Comparison of ENCODE assay signal across 13 cellular contexts in genomic region chr2:178882666-178883440, GRCh38.
DNase-seq lines count a peak whose midpoint lies in the region; ATAC-seq and TF ChIP-seq lines count a peak whose summit lies in the region.
"Had no signal": no experiment of that assay in that cellular context is flagged by ENCODE, and none has a peak within 500 bp of the region (broad histone marks: within the 10 kb centered on the region; RNA-seq: fewer than 3 reads in every experiment).

No MANE protein-coding gene starts in this region.

- ATAC-seq in activated CD8-positive, alpha-beta memory T cell treated with anti-CD3 and anti-CD28 coated beads, Interleukin-2, amount 10 ng/mL, durations not matched to agents 7 days and 5 days, result no peak
- ATAC-seq in WTC11, result no peak

- H3K4me3 Mint-ChIP-seq in activated CD8-positive, alpha-beta memory T cell treated with anti-CD3 and anti-CD28 coated beads, Interleukin-2, amount 10 ng/mL, durations not matched to agents 7 days and 5 days, result no peak overlapping the region
- H3K4me3 Mint-ChIP-seq in WTC11, result no peak overlapping the region
- H3K4me3 Mint-ChIP-seq: mesothelial cell of epicardium; T-helper 2 cell treated with Interferon-gamma antibody and Interleukin-4, amounts not matched to agents 5 μg/mL and 100 μg/mL, for 36 hours had no signal

- CTCF ChIA-PET in activated CD8-positive, alpha-beta memory T cell treated with anti-CD3 and anti-CD28 coated beads, Interleukin-2, amount 10 ng/mL, durations not matched to agents 7 days and 5 days (lab: Charles Lee), result interaction anchor here (1.3 kb wide), 1 partner anchor 8 kb away, joined by 3 read pairs; no protein-coding TSS in a partner anchor
- CTCF ChIA-PET in WTC11 (lab: Charles Lee), result interaction anchor here (1.4 kb wide), 1 partner anchor 137 kb away, joined by 3 read pairs; no protein-coding TSS in a partner anchor

- peaks cover 4% of the 10 kb centered on the region for H3K27me3 Mint-ChIP-seq in activated CD8-positive, alpha-beta memory T cell treated with anti-CD3 and anti-CD28 coated beads, Interleukin-2, amount 10 ng/mL, durations not matched to agents 7 days and 5 days
- H3K27me3 Mint-ChIP-seq in WTC11 (ENCODE audit: low read depth), result no peaks in the 10 kb centered on the region

- TF ChIP-seq CTCF in cardiac fibroblast (IDR thresholded peaks at IDR 0.05; ENCODE audit: low read depth, low read length), result no peak
- no peak for TF ChIP-seq CTCF in WTC11 (IDR thresholded peaks at IDR 0.05)

- H3K36me3 Mint-ChIP-seq in activated CD8-positive, alpha-beta memory T cell treated with anti-CD3 and anti-CD28 coated beads, Interleukin-2, amount 10 ng/mL, durations not matched to agents 7 days and 5 days, result no peaks in the 10 kb centered on the region
- no peaks in the 10 kb centered on the region for H3K36me3 Mint-ChIP-seq in WTC11
- H3K36me3 Mint-ChIP-seq: mesothelial cell of epicardium had no signal

- POLR2A ChIA-PET in WTC11 (lab: Charles Lee), result no interaction called here

- no peak overlapping the region for H3K4me3 ChIP-seq in cardiac fibroblast (replicated peaks in 1 of 2; ENCODE audit: low read depth in 2 of 2, low read length in 2 of 2)
- H3K4me3 ChIP-seq: cardiac muscle cell, tibial nerve had no signal

- peak; percentile 48 for DNase-seq in AG08395 (ENCODE audit: low spot score)
- peak; percentile 92 for DNase-seq in NCI-H446 treated with DMSO at 0.1 percent for 48 hours (lab: John Stamatoyannopoulos, UW)
- DNase-seq in cardiac fibroblast (ENCODE audit: low read depth in 2 of 2), result peak; percentile 69 to 79
- peak; percentile 36 for DNase-seq in iris pigment epithelial cell (ENCODE audit: low read depth)
- no peak for DNase-seq in H4 (ENCODE audit: low spot score)
- no peak for DNase-seq in activated CD8-positive, alpha-beta memory T cell treated with anti-CD3 and anti-CD28 coated beads, Interleukin-2, amount 10 ng/mL, durations not matched to agents 7 days and 5 days
- DNase-seq in WTC11 (ENCODE audit: low spot score), result no peak
- DNase-seq in NCI-H526 treated with DMSO at 0.1 percent for 48 hours (lab: John Stamatoyannopoulos, UW), result no peak
- DNase-seq: activated CD4-positive, alpha-beta T cell treated with anti-CD3 and anti-CD28 coated beads, Interleukin-2, amount 50 U/mL, for 1 hour had no signal

- no peaks in the 10 kb centered on the region for H3K9me3 Mint-ChIP-seq in activated CD8-positive, alpha-beta memory T cell treated with anti-CD3 and anti-CD28 coated beads, Interleukin-2, amount 10 ng/mL, durations not matched to agents 7 days and 5 days (ENCODE audit: low read depth)
- H3K9me3 Mint-ChIP-seq in WTC11, result no peaks in the 10 kb centered on the region
- H3K9me3 Mint-ChIP-seq: mesothelial cell of epicardium; T-helper 2 cell treated with Interferon-gamma antibody and Interleukin-4, amounts not matched to agents 5 μg/mL and 100 μg/mL, for 36 hours had no signal

- H3K27ac Mint-ChIP-seq in activated CD8-positive, alpha-beta memory T cell treated with anti-CD3 and anti-CD28 coated beads, Interleukin-2, amount 10 ng/mL, durations not matched to agents 7 days and 5 days, result no peak overlapping the region
- H3K27ac Mint-ChIP-seq in WTC11, result no peak overlapping the region
- H3K27ac Mint-ChIP-seq: mesothelial cell of epicardium; T-helper 2 cell treated with Interferon-gamma antibody and Interleukin-4, amounts not matched to agents 5 μg/mL and 100 μg/mL, for 36 hours had no signal

- H3K4me1 Mint-ChIP-seq in activated CD8-positive, alpha-beta memory T cell treated with anti-CD3 and anti-CD28 coated beads, Interleukin-2, amount 10 ng/mL, durations not matched to agents 7 days and 5 days, result no peaks in the 10 kb centered on the region
- peaks cover 4% of the 10 kb centered on the region; the same call in 1 of the 2 replicates for H3K4me1 Mint-ChIP-seq in WTC11
- H3K4me1 Mint-ChIP-seq: mesothelial cell of epicardium had no signal

TF ChIP-seq in WTC11, 78 proteins besides CTCF, POLR2A, EP300 and RAD21 (continues in another document):
- TF ChIP-seq IRF1 (CRISPR knock-in tag; IDR thresholded peaks at IDR 0.05) (no peak), MYBL2 (CRISPR knock-in tag; IDR thresholded peaks at IDR 0.05) (no peak), PREB (CRISPR knock-in tag; IDR thresholded peaks at IDR 0.05; ENCODE audit: borderline replicate concordance) (no peak), FOXP4 (CRISPR knock-in tag; IDR thresholded peaks at IDR 0.05) (no peak), HMGXB4 (CRISPR knock-in tag; IDR thresholded peaks at IDR 0.05) (no peak), GRHL2 (CRISPR knock-in tag; IDR thresholded peaks at IDR 0.05; ENCODE audit: insufficient replicate concordance, severe bottlenecking) (no peak), MAX (CRISPR knock-in tag; IDR thresholded peaks at IDR 0.05) (no peak), EMX1 (CRISPR knock-in tag; IDR thresholded peaks at IDR 0.05) (no peak), ZBTB21 (CRISPR knock-in tag; IDR thresholded peaks at IDR 0.05; ENCODE audit: borderline replicate concordance) (no peak), GABPB1 (CRISPR knock-in tag; IDR thresholded peaks at IDR 0.05) (no peak), RORB (CRISPR knock-in tag; IDR thresholded peaks at IDR 0.05) (no peak), NFYB (CRISPR knock-in tag; conservative IDR thresholded peaks at IDR 0.05; ENCODE audit: low read depth) (no peak), E2F1 (CRISPR knock-in tag; IDR thresholded peaks at IDR 0.05) (no peak), NR1H2 (CRISPR knock-in tag; IDR thresholded peaks at IDR 0.05) (no peak), E2F5 (CRISPR knock-in tag; IDR thresholded peaks at IDR 0.05) (no peak), ATF1 (CRISPR knock-in tag; IDR thresholded peaks at IDR 0.05) (no peak), TCF7 (CRISPR knock-in tag; IDR thresholded peaks at IDR 0.05; ENCODE audit: low read depth) (no peak)

Comparison
In these comparisons a context has a peak if more than half of its experiments do, and no peak if none do; other contexts are left out.
1. DNase-seq: peak in AG08395 (single experiment), NCI-H446 treated with DMSO at 0.1 percent for 48 hours (single experiment), cardiac fibroblast (2 of 2) and iris pigment epithelial cell (single experiment); none in H4 (single experiment), activated CD8-positive, alpha-beta memory T cell treated with anti-CD3 and anti-CD28 coated beads, Interleukin-2, amount 10 ng/mL, durations not matched to agents 7 days and 5 days (single experiment), WTC11 (single experiment) and NCI-H526 treated with DMSO at 0.1 percent for 48 hours (single experiment).